Comparison of ENCODE assay signal across 1 cellular context in genomic region chr21:44013380-44014088, GRCh38.
TF ChIP-seq lines count a peak whose summit lies in the region.

No MANE protein-coding gene starts in this region.

TF ChIP-seq in GM12878, 131 proteins besides CTCF, POLR2A, EP300 and RAD21 (continued from another document):
- TF ChIP-seq, protein P1, sequence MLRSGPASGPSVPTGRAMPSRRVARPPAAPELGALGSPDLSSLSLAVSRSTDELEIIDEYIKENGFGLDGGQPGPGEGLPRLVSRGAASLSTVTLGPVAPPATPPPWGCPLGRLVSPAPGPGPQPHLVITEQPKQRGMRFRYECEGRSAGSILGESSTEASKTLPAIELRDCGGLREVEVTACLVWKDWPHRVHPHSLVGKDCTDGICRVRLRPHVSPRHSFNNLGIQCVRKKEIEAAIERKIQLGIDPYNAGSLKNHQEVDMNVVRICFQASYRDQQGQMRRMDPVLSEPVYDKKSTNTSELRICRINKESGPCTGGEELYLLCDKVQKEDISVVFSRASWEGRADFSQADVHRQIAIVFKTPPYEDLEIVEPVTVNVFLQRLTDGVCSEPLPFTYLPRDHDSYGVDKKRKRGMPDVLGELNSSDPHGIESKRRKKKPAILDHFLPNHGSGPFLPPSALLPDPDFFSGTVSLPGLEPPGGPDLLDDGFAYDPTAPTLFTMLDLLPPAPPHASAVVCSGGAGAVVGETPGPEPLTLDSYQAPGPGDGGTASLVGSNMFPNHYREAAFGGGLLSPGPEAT (IDR thresholded peaks at IDR 0.05; ENCODE audit: low read depth): no peak
- TF ChIP-seq JUNB (IDR thresholded peaks at IDR 0.05) (no peak), ZBED1 (IDR thresholded peaks at IDR 0.05; ENCODE audit: borderline replicate concordance) (no peak), CBX5 (IDR thresholded peaks at IDR 0.05; ENCODE audit: low read depth) (no peak), PAX8 (IDR thresholded peaks at IDR 0.05) (no peak), JUND (IDR thresholded peaks at IDR 0.05; ENCODE audit: low read depth, low read length) (no peak), IKZF1 (conservative IDR thresholded peaks at IDR 0.05) (peak; percentile 37), GATAD2B (conservative IDR thresholded peaks at IDR 0.05; ENCODE audit: low read depth) (no peak), SMARCA5 (IDR thresholded peaks at IDR 0.05) (no peak), NBN (IDR thresholded peaks at IDR 0.05) (no peak), TCF12 (IDR thresholded peaks at IDR 0.05; ENCODE audit: low read depth, low read length) (no peak), ATF2 (IDR thresholded peaks at IDR 0.05; ENCODE audit: low read length) (peak; percentile 18; the same call in 1 of the 2 replicates), ZNF207 (IDR thresholded peaks at IDR 0.05; ENCODE audit: borderline replicate concordance) (no peak), SP1 (IDR thresholded peaks at IDR 0.05; ENCODE audit: low read depth, low read length) (no peak), TCF3 (IDR thresholded peaks at IDR 0.05; ENCODE audit: borderline replicate concordance, insufficient read depth, low read depth, low read length) (no peak), RB1 (IDR thresholded peaks at IDR 0.05; ENCODE audit: borderline replicate concordance) (no peak), EGR1 (IDR thresholded peaks at IDR 0.05; ENCODE audit: borderline replicate concordance in 1 of 2, low read depth in 2 of 2, low read length in 2 of 2) (no peak), ZBTB40 (IDR thresholded peaks at IDR 0.05; ENCODE audit: borderline replicate concordance) (no peak), NRF1 (conservative IDR thresholded peaks at IDR 0.05; ENCODE audit: low read depth, low read length) (no peak), MYB (IDR thresholded peaks at IDR 0.05; ENCODE audit: borderline replicate concordance, low read depth, low read length) (no peak), RUNX3 (IDR thresholded peaks at IDR 0.05; ENCODE audit: low read length) (peak; percentile 3; the same call in 1 of the 2 replicates), ZNF24 (IDR thresholded peaks at IDR 0.05) (no peak), STAT3 (IDR thresholded peaks at IDR 0.05; ENCODE audit: low read depth, low read length) (no peak), ZBTB11 (CRISPR knock-in tag; IDR thresholded peaks at IDR 0.05) (no peak), IKZF2 (IDR thresholded peaks at IDR 0.05) (peak; percentile 14 to 35; a peak in 2 of 4 replicates), MEF2B (IDR thresholded peaks at IDR 0.05; ENCODE audit: partially characterized antibody, poor library complexity, severe bottlenecking) (no peak), BHLHE40 (IDR thresholded peaks at IDR 0.05; ENCODE audit: borderline replicate concordance in 1 of 2, low read depth in 2 of 2, low read length in 1 of 2) (0 out of 4 replicates have a peak, but pooled peaks of 1 of the 2 experiments have one; percentile 3), POLR2AphosphoS2 (IDR thresholded peaks at IDR 0.05; ENCODE audit: low read depth, low read length) (no peak), SMAD5 (IDR thresholded peaks at IDR 0.05; ENCODE audit: low read depth) (no peak), PML (IDR thresholded peaks at IDR 0.05; ENCODE audit: low read length) (0 out of 2 replicates have a peak, but pooled peaks have one; percentile 44), SKIL (IDR thresholded peaks at IDR 0.05; ENCODE audit: low read depth, poor library complexity, severe bottlenecking) (peak; percentile 16), CHD4 (IDR thresholded peaks at IDR 0.05) (no peak), POLR2AphosphoS5 (IDR thresholded peaks at IDR 0.05; ENCODE audit: low read length) (no peak)
- TF ChIP-seq, protein P2, sequence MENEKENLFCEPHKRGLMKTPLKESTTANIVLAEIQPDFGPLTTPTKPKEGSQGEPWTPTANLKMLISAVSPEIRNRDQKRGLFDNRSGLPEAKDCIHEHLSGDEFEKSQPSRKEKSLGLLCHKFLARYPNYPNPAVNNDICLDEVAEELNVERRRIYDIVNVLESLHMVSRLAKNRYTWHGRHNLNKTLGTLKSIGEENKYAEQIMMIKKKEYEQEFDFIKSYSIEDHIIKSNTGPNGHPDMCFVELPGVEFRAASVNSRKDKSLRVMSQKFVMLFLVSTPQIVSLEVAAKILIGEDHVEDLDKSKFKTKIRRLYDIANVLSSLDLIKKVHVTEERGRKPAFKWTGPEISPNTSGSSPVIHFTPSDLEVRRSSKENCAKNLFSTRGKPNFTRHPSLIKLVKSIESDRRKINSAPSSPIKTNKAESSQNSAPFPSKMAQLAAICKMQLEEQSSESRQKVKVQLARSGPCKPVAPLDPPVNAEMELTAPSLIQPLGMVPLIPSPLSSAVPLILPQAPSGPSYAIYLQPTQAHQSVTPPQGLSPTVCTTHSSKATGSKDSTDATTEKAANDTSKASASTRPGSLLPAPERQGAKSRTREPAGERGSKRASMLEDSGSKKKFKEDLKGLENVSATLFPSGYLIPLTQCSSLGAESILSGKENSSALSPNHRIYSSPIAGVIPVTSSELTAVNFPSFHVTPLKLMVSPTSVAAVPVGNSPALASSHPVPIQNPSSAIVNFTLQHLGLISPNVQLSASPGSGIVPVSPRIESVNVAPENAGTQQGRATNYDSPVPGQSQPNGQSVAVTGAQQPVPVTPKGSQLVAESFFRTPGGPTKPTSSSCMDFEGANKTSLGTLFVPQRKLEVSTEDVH (IDR thresholded peaks at IDR 0.05; ENCODE audit: low read depth, partially characterized antibody): no peak
- TF ChIP-seq, protein P3, sequence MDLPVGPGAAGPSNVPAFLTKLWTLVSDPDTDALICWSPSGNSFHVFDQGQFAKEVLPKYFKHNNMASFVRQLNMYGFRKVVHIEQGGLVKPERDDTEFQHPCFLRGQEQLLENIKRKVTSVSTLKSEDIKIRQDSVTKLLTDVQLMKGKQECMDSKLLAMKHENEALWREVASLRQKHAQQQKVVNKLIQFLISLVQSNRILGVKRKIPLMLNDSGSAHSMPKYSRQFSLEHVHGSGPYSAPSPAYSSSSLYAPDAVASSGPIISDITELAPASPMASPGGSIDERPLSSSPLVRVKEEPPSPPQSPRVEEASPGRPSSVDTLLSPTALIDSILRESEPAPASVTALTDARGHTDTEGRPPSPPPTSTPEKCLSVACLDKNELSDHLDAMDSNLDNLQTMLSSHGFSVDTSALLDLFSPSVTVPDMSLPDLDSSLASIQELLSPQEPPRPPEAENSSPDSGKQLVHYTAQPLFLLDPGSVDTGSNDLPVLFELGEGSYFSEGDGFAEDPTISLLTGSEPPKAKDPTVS (IDR thresholded peaks at IDR 0.05; ENCODE audit: low read depth, low read length): no peak
- TF ChIP-seq, protein P4, sequence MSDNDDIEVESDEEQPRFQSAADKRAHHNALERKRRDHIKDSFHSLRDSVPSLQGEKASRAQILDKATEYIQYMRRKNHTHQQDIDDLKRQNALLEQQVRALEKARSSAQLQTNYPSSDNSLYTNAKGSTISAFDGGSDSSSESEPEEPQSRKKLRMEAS (IDR thresholded peaks at IDR 0.05; ENCODE audit: low read depth, low read length): 0 out of 2 replicates have a peak, but pooled peaks have one; percentile 32
TF ChIP-seq in GM12878: peak in this region for 8.
